9 cellular contexts compared by ENCODE assay signal in genomic region chr4:57312296-57312695, GRCh38.
"Had no signal": no experiment of that assay in that cellular context is flagged by ENCODE, and none has a peak within 500 bp of the region (broad histone marks: within the 10 kb centered on the region; RNA-seq: fewer than 3 reads in every experiment).

No MANE protein-coding gene starts in this region.

- DNase-seq: GM23248, GOT3, H7, H9, HCEC 1CT, HFFc6 had no signal

- ATAC-seq: GM23338, HCT116 had no signal

- H3K27ac Mint-ChIP-seq: GM23338, H9, HFFc6 had no signal

- H3K36me3 ChIP-seq: HAP-1 had no signal

- H2AFZ ChIP-seq: GM23248 had no signal

- H3K9me3 Mint-ChIP-seq: GM23338, H9, HFFc6 had no signal

- H3K4me3 ChIP-seq: GM23248, GM23338, HAP-1 had no signal

- H3K9ac ChIP-seq: GM23248 had no signal

- H3K4me2 ChIP-seq: GM23338 had no signal

- H3K9me3 ChIP-seq: HAP-1 had no signal

- H3K4me3 Mint-ChIP-seq: GM23338, H9, HFFc6 had no signal

- H3K4me1 ChIP-seq: HAP-1 had no signal

- H3K27ac ChIP-seq: GM23248 had no signal
